21 cellular contexts compared by ENCODE assay signal in genomic region chr9:134031783-134032182, GRCh38. TPM values are rescaled to one million over a fixed set of nuclear protein-coding genes. Genes with fewer than 3 reads are reported as not detected.
DNase-seq lines count a peak whose midpoint lies in the region; ATAC-seq, FAIRE-seq and TF ChIP-seq lines count a peak whose summit lies in the region.
"Had no signal": no experiment of that assay in that cellular context is flagged by ENCODE, and none has a peak within 500 bp of the region (broad histone marks: within the 10 kb centered on the region; RNA-seq: fewer than 3 reads in every experiment).

No MANE protein-coding gene starts in this region.

- H3K23ac ChIP-seq in mesenchymal stem cell (ENCODE audit: low read length in 2 of 2) = no peak overlapping the region

- ATAC-seq in Right ventricle myocardium inferior (no peak), GM21825 (IDR thresholded peaks at IDR 0.05; ENCODE audit: unreplicated experiment) (no peak)

- H3K4me2 ChIP-seq in mesenchymal stem cell (ENCODE audit: low read length, poor library complexity, severe bottlenecking) = no peak overlapping the region

- WGBS in mesenchymal stem cell = 90% methylated on average over 11 of the region's 14 CpGs

- FAIRE-seq in GM12892 (lab: Jason Lieb, UNC) = no peak
- FAIRE-seq: A204.1 had no signal

- H3K9ac ChIP-seq in mesenchymal stem cell (ENCODE audit: low read length) = no peak overlapping the region

- H3K4me3 ChIP-seq in mesenchymal stem cell (ENCODE audit: insufficient read depth in 1 of 2, low read depth in 1 of 2, low read length in 2 of 2) = no peak overlapping the region
- H3K4me3 ChIP-seq: HAP-1, SJCRH30 had no signal

- no peak overlapping the region for H2BK12ac ChIP-seq in mesenchymal stem cell (ENCODE audit: low read length in 2 of 2)

- intact Hi-C loops in Right ventricle myocardium inferior (cut with DNase I) = no loop called here
- intact Hi-C loops in cardiac septum (cut with DNase I) = no loop called here

- H3K4ac ChIP-seq in mesenchymal stem cell (ENCODE audit: low read depth in 1 of 2, low read length in 2 of 2) = no peak overlapping the region

- H3K27me3 ChIP-seq in mesenchymal stem cell (ENCODE audit: control insufficient read depth in 1 of 2, insufficient read depth in 1 of 2, low read length in 2 of 2) = no peaks in the 10 kb centered on the region
- H3K27me3 ChIP-seq: SJCRH30 had no signal

- H2BK5ac ChIP-seq in mesenchymal stem cell (ENCODE audit: low read depth, low read length, poor library complexity, severe bottlenecking) = no peak overlapping the region

- H2BK120ac ChIP-seq in mesenchymal stem cell (ENCODE audit: low read depth, low read length) = no peak overlapping the region

- peaks cover 73 to 85% of the 10 kb centered on the region in 2 experiments for H3K36me3 ChIP-seq in mesenchymal stem cell (ENCODE audit: control insufficient read depth in 1 of 2, insufficient read depth in 2 of 2, low read depth in 1 of 2, low read length in 2 of 2)

- no peaks in the 10 kb centered on the region for H3K9me3 ChIP-seq in mesenchymal stem cell (ENCODE audit: control insufficient read depth, low read length)
- H3K9me3 ChIP-seq: HAP-1, SJCRH30 had no signal

- H3K79me1 ChIP-seq in mesenchymal stem cell (replicated peaks; ENCODE audit: low read length, poor library complexity, severe bottlenecking) = peaks cover 34% of the 10 kb centered on the region

- H4K8ac ChIP-seq in mesenchymal stem cell (ENCODE audit: low read length) = peak overlapping the region; percentile 43

- H3K18ac ChIP-seq in mesenchymal stem cell (ENCODE audit: low read depth in 1 of 2, low read length in 2 of 2) = no peak overlapping the region

- H3K27ac ChIP-seq in angular gyrus (ENCODE audit: low read depth, low read length) = peak overlapping the region; percentile 48
- no peak overlapping the region for H3K27ac ChIP-seq in mesenchymal stem cell (ENCODE audit: low read length, poor library complexity, severe bottlenecking)
- H3K27ac ChIP-seq: SJCRH30 had no signal

- H3K14ac ChIP-seq in mesenchymal stem cell (ENCODE audit: low read length in 2 of 2) = no peak overlapping the region

- no peak overlapping the region for H2BK15ac ChIP-seq in mesenchymal stem cell (ENCODE audit: low read depth, poor library complexity, severe bottlenecking)

- DNase-seq in Right ventricle myocardium inferior (ENCODE audit: missing footprints) (peak; percentile 63), cardiac septum (ENCODE audit: low spot score) (no peak), mesenchymal stem cell (no peak), hypothalamus (lab: John Stamatoyannopoulos, UW) (no peak), GM12892 (ENCODE audit: insufficient read length) (no peak), GM19240 (ENCODE audit: insufficient read length, low spot score) (no peak)
- DNase-seq: Calu3; CD4-positive, alpha-beta memory T cell; DMS53; KG1; NCI-H1417 treated with DMSO at 0.1 percent for 48 hours; NCI-H187 treated with DMSO at 0.1 percent for 48 hours; NCI-H2227 treated with DMSO at 0.1 percent for 48 hours; NCI-H510A treated with DMSO at 0.1 percent for 48 hours; NCI-H774; RPMI8226; SJCRH30 had no signal

- no peak overlapping the region for H2AFZ ChIP-seq in mesenchymal stem cell (ENCODE audit: low read depth, low read length)

- H2AK5ac ChIP-seq in mesenchymal stem cell (ENCODE audit: low read length, severe bottlenecking) = no peak overlapping the region

- H3K4me1 ChIP-seq in mesenchymal stem cell (ENCODE audit: control insufficient read depth, insufficient read depth, low read depth, low read length) = peaks cover 13% of the 10 kb centered on the region
- H3K4me1 ChIP-seq: HAP-1, SJCRH30 had no signal

- H4K91ac ChIP-seq in mesenchymal stem cell (ENCODE audit: low read length) = no peak overlapping the region

- TF ChIP-seq POLR2A in GM12892 (IDR thresholded peaks at IDR 0.05; ENCODE audit: low read depth, low read length) = no peak

RNA-seq across cellular contexts. Expression of gene BRD3OS, which starts 6.5 kb away (rescaled TPM):
- total RNA-seq in Right ventricle myocardium inferior (6.2 TPM), cardiac septum (9.0 TPM)
- 23.6 TPM for polyA plus RNA-seq in mesenchymal stem cell (2013, experiment 1 of 2)
- polyA plus RNA-seq in mesenchymal stem cell (2013, experiment 2 of 2) = 26.5 TPM
- 5.7 TPM for polyA plus RNA-seq in GM12892 (2012; ENCODE audit: missing spikeins)

RNA-seq across cellular contexts. Expression of gene BRD3, which starts 36.0 kb away (rescaled TPM):
- total RNA-seq in Right ventricle myocardium inferior = 31.6 TPM
- total RNA-seq in cardiac septum = 27.5 TPM
- 15.9 TPM for polyA plus RNA-seq in mesenchymal stem cell (2013, experiment 1 of 2)
- polyA plus RNA-seq in mesenchymal stem cell (2013, experiment 2 of 2) = 15.0 TPM
- 5.2 TPM for polyA plus RNA-seq in GM12892 (2012; ENCODE audit: missing spikeins)

RNA-seq across cellular contexts. Expression of gene VAV2, which starts 39.7 kb away (rescaled TPM):
- total RNA-seq in Right ventricle myocardium inferior (7.6 TPM), cardiac septum (8.1 TPM)
- 11.6 TPM for polyA plus RNA-seq in mesenchymal stem cell (2013, experiment 1 of 2)
- polyA plus RNA-seq in mesenchymal stem cell (2013, experiment 2 of 2) = 11.1 TPM
- 22.2 TPM for polyA plus RNA-seq in GM12892 (2012; ENCODE audit: missing spikeins)
